Comparison of ENCODE assay signal across 1 cellular context in genomic region chr1:230708631-230709580, GRCh38.
TF ChIP-seq lines count a peak whose summit lies in the region.

No MANE protein-coding gene starts in this region.

TF ChIP-seq in H1, 55 proteins besides CTCF, POLR2A, EP300 and RAD21 (continued from another document):
- TF ChIP-seq, protein P1, sequence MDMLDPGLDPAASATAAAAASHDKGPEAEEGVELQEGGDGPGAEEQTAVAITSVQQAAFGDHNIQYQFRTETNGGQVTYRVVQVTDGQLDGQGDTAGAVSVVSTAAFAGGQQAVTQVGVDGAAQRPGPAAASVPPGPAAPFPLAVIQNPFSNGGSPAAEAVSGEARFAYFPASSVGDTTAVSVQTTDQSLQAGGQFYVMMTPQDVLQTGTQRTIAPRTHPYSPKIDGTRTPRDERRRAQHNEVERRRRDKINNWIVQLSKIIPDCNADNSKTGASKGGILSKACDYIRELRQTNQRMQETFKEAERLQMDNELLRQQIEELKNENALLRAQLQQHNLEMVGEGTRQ (IDR thresholded peaks at IDR 0.05; ENCODE audit: low read length), result no peak
- TF ChIP-seq EGR1 (IDR thresholded peaks at IDR 0.05; ENCODE audit: borderline replicate concordance, low read depth, low read length) (no peak), TEAD4 (IDR thresholded peaks at IDR 0.05; ENCODE audit: low read depth, low read length) (no peak)
